ENCODE assay signal across 10 cellular contexts in the genomic region with DNA sequence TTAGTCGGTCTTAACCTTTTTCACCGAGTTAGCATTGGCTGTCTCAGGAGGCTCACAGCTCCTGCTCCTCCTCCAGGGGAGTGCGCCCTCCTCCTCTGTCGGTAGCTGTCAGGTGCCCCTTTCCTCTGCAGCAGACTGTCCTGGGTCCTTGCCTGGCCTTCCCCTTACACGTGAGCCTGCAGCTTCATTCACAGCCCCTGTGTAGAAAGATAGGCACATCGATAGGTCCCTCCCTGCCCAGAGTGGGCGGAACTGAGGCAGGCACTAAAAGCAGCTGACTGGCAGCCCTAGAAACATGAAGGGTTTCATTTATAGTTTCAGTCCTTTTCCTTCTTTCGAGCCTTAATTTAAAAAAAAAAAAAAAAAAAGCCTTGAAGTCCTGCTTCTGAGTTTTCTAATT. TPM values are rescaled to one million over a fixed set of nuclear protein-coding genes. Genes with fewer than 3 reads are reported as not detected.
DNase-seq lines count a peak whose midpoint lies in the region; ATAC-seq, FAIRE-seq and TF ChIP-seq lines count a peak whose summit lies in the region.
"Had no signal": no experiment of that assay in that cellular context is flagged by ENCODE, and none has a peak within 500 bp of the region (broad histone marks: within the 10 kb centered on the region; RNA-seq: fewer than 3 reads in every experiment).

No MANE protein-coding gene starts in this region.

- ATAC-seq in GM18861 (IDR thresholded peaks at IDR 0.05; ENCODE audit: unreplicated experiment) (peak; percentile 38), GM21619 (IDR thresholded peaks at IDR 0.05; ENCODE audit: unreplicated experiment) (peak; percentile 26), HepG2 (peak; percentile 39; the same call in 2 of the 3 replicates)
- ATAC-seq: left lung had no signal

- no peak for TF ChIP-seq CTCF in OCI-LY1 (IDR thresholded peaks at IDR 0.05; ENCODE audit: low read length)
- no peak for TF ChIP-seq CTCF in HepG2 (CRISPR knock-in tag; IDR thresholded peaks at IDR 0.05)
- no peak for TF ChIP-seq CTCF in testis (IDR thresholded peaks at IDR 0.05)

- H3F3A ChIP-seq in OCI-LY1 (ENCODE audit: insufficient read depth, low read length), result no peaks in the 10 kb centered on the region

- CTCF ChIA-PET in HepG2 (lab: Yijun Ruan, JAX; ENCODE audit: low intra/inter-chr PET ratio, low total read pairs), result no interaction called here

- FAIRE-seq in HepG2 (lab: Jason Lieb, UNC), result no peak
- FAIRE-seq in small intestine (lab: Jason Lieb, UNC), result no peak
- FAIRE-seq in H54 (lab: Jason Lieb, UNC), result no peak

- H3K9me3 ChIP-seq in OCI-LY1 (ENCODE audit: low read length) (no peaks in the 10 kb centered on the region), HepG2 (ENCODE audit: low read length) (no peaks in the 10 kb centered on the region), small intestine (ENCODE audit: control insufficient read depth, low read depth) (no peaks in the 10 kb centered on the region), testis (no peaks in the 10 kb centered on the region)
- H3K9me3 ChIP-seq: left lung had no signal

- BruUV-seq in HepG2 (replicated peaks; lab: Mats Ljungman, UMichigan), result no TSS peak

- peaks cover 81% of the 10 kb centered on the region for H3K4me1 ChIP-seq in OCI-LY1 (ENCODE audit: insufficient read depth, low read length, severe bottlenecking)
- H3K4me1 ChIP-seq in HepG2 (ENCODE audit: insufficient read depth, low read length), result peaks cover 44% of the 10 kb centered on the region
- H3K4me1 ChIP-seq in small intestine (ENCODE audit: control insufficient read depth in 2 of 2, insufficient read depth in 1 of 2, low read depth in 1 of 2, low read length in 1 of 2), result peaks cover 14 to 22% of the 10 kb centered on the region in 2 donors
- H3K4me1 ChIP-seq in testis, result peaks cover 18% of the 10 kb centered on the region

- no peaks in the 10 kb centered on the region for H3K9me2 ChIP-seq in OCI-LY1 (ENCODE audit: low read depth, low read length)

- 86% methylated on average over 8 of the region's 8 CpGs for WGBS in HepG2 (ENCODE audit: low lambda C conversion rate)
- WGBS in small intestine, 3 donors, result 24 to 50% (median 47%) methylated on average over 8 of the region's 8 CpGs
- WGBS in testis, 2 donors, result 72 to 81% methylated on average over 8 of the region's 8 CpGs

- TF ChIP-seq RAD21 in HepG2 (CRISPR knock-in tag; IDR thresholded peaks at IDR 0.05), result no peak

- H4K20me1 ChIP-seq in OCI-LY1 (ENCODE audit: insufficient read depth, low read length) (no peaks in the 10 kb centered on the region), HepG2 (ENCODE audit: insufficient read depth, low read length) (peaks cover 43% of the 10 kb centered on the region)

- TF ChIP-seq EP300 in HepG2 (IDR thresholded peaks at IDR 0.05; ENCODE audit: low read depth in 2 of 2, low read length in 2 of 2) (no peak), HepG2 (CRISPR knock-in tag; IDR thresholded peaks at IDR 0.05; ENCODE audit: borderline replicate concordance) (no peak)

- in situ Hi-C loops in HepG2 (cut with HindIII; ENCODE audit: extremely low pct_ligation_motif_present, low pct_unique_long_range_greater_than_20kb), result loop anchor here (25.0 kb wide), 1 partner anchor 343 kb away; a partner anchor contains a TSS

- peak overlapping the region; percentile 47 for H3K4me3 ChIP-seq in OCI-LY1 (ENCODE audit: low read depth, low read length, poor library complexity, severe bottlenecking)
- no peak overlapping the region for H3K4me3 ChIP-seq in HepG2 (replicated peaks in 1 of 3; ENCODE audit: insufficient read depth in 1 of 3, low read depth in 2 of 3, low read length in 3 of 3)
- H3K4me3 ChIP-seq in small intestine (ENCODE audit: low read depth in 1 of 2, low read length in 2 of 2), result no peak overlapping the region
- H3K4me3 ChIP-seq in testis, result no peak overlapping the region
- H3K4me3 ChIP-seq: left lung had no signal

- POLR2A ChIA-PET in HepG2 (lab: Yijun Ruan, JAX), result interaction anchor here (1.5 kb wide), 1 partner anchor 18 kb away, joined by 7 read pairs; a partner anchor contains a TSS

- H3K4me2 ChIP-seq in OCI-LY1 (ENCODE audit: low read length) (peak overlapping the region; percentile 74), HepG2 (ENCODE audit: low read depth, low read length) (no peak overlapping the region)

- peak overlapping the region; percentile 67; the same call in 1 of the 2 replicates for H3K9ac ChIP-seq in OCI-LY1 (ENCODE audit: low read length)
- no peak overlapping the region for H3K9ac ChIP-seq in HepG2 (ENCODE audit: insufficient read depth, low read depth, low read length)

- DNase-seq in HepG2 (ENCODE audit: low spot score), result no peak
- DNase-seq in small intestine, result no peak
- no peak for DNase-seq in testis
- DNase-seq in EL, result no peak
- DNase-seq in H54 (ENCODE audit: insufficient read length, low spot score), result no peak
- DNase-seq: NCI-H1092 treated with DMSO at 0.1 percent for 48 hours had no signal

- H3K27ac ChIP-seq in OCI-LY1 (ENCODE audit: low read depth, low read length, poor library complexity, severe bottlenecking), result peak overlapping the region; percentile 97
- H3K27ac ChIP-seq in HepG2 (ENCODE audit: extremely low read length, insufficient read depth, low read length), result peak overlapping the region; percentile 40
- peak overlapping the region in 1 of 2 donors; percentile 61 for H3K27ac ChIP-seq in small intestine (ENCODE audit: low read depth in 1 of 2, low read length in 1 of 2)
- no peak overlapping the region for H3K27ac ChIP-seq in testis
- H3K27ac ChIP-seq: left lung had no signal

- H3K79me2 ChIP-seq in OCI-LY1 (ENCODE audit: insufficient read depth, low read length) (peaks cover 60% of the 10 kb centered on the region), HepG2 (ENCODE audit: insufficient read depth, low read length) (peaks cover 99% of the 10 kb centered on the region)

- H2AFZ ChIP-seq in OCI-LY1 (ENCODE audit: low read length) (no peak overlapping the region), HepG2 (ENCODE audit: low read length) (no peak overlapping the region)

- H3K36me3 ChIP-seq in OCI-LY1 (ENCODE audit: insufficient read depth, low read length), result peaks cover 12% of the 10 kb centered on the region; the same call in 1 of the 2 replicates
- peaks cover 13 to 41% of the 10 kb centered on the region in 2 experiments for H3K36me3 ChIP-seq in HepG2 (replicated peaks in 1 of 2; ENCODE audit: control insufficient read depth in 1 of 2, insufficient read depth in 2 of 2, low read length in 2 of 2)
- peaks cover 0 to 4% of the 10 kb centered on the region in 2 donors for H3K36me3 ChIP-seq in small intestine (ENCODE audit: control insufficient read depth in 2 of 2, insufficient read depth in 2 of 2, low read length in 2 of 2)
- no peaks in the 10 kb centered on the region for H3K36me3 ChIP-seq in testis (ENCODE audit: low read depth, missing control alignments)
- H3K36me3 ChIP-seq: left lung had no signal

- intact Hi-C loops in HepG2 (cut with micrococcal nuclease; ENCODE audit: unreplicated experiment) (loop anchor here (5.0 kb wide), 1 partner anchor 98 kb away; a partner anchor contains a TSS), testis (cut with DNase I; ENCODE audit: low total_unique reads) (no loop called here)

- H3K27me3 ChIP-seq in OCI-LY1 (ENCODE audit: insufficient read depth, low read length) (no peaks in the 10 kb centered on the region), HepG2 (ENCODE audit: control insufficient read depth in 1 of 2, insufficient read depth in 2 of 2, low read length in 2 of 2) (no peaks in the 10 kb centered on the region), small intestine (ENCODE audit: control insufficient read depth in 2 of 2, insufficient read depth in 2 of 2, low read length in 2 of 2) (no peaks in the 10 kb centered on the region), testis (no peaks in the 10 kb centered on the region)
- H3K27me3 ChIP-seq: left lung had no signal

- TF ChIP-seq POLR2A in HepG2 (IDR thresholded peaks at IDR 0.05; ENCODE audit: insufficient read depth in 1 of 2, low read depth in 2 of 2, low read length in 2 of 2) (no peak), testis (IDR thresholded peaks at IDR 0.05) (no peak), H54 (IDR thresholded peaks at IDR 0.05; ENCODE audit: low read depth, low read length) (no peak)

TF ChIP-seq in HepG2, 621 proteins besides CTCF, POLR2A, EP300 and RAD21:
- TF ChIP-seq JUN (CRISPR knock-in tag; IDR thresholded peaks at IDR 0.05) (no peak), ZBTB38 (CRISPR knock-in tag; IDR thresholded peaks at IDR 0.05) (peak; percentile 59; the same call in 1 of the 2 replicates)

RNA-seq across cellular contexts. Expression of a gene that starts 17.2 kb away (rescaled TPM):
- 7.7 and 13.3 TPM in 2 replicates for total RNA-seq in HepG2 (2016; rRNA removed; fragmentation: Illumina TruSeq; extraction: Trizol)
- total RNA-seq in HepG2 (2016; cell fraction: cytosol; rRNA removed; fragmentation: Illumina TruSeq; extraction: Trizol; ENCODE audit: low read depth), result 16.7 and 22.2 TPM in 2 replicates
- total RNA-seq in HepG2 (2016; cell fraction: insoluble cytoplasmic fraction; rRNA removed; fragmentation: Illumina TruSeq; extraction: Trizol), result 6.3 and 11.6 TPM in 2 replicates
- total RNA-seq in HepG2 (2016; cell fraction: membrane; rRNA removed; fragmentation: Illumina TruSeq; extraction: Trizol), result 9.3 and 11.2 TPM in 2 replicates
- total RNA-seq in HepG2 (2016; cell fraction: nucleus; rRNA removed; fragmentation: Illumina TruSeq; extraction: Trizol), result 36.2 and 43.2 TPM in 2 replicates
- polyA plus RNA-seq in HepG2 (2011; rRNA removed), result 6.0 and 6.3 TPM in 2 replicates
- polyA plus RNA-seq in HepG2 (2011; cell fraction: cytosol; rRNA removed), result 3.2 TPM in 2 replicates
- polyA plus RNA-seq in HepG2 (2011; cell fraction: nucleus; rRNA removed), result 38.9 and 57.3 TPM in 2 replicates
- 17.0 and 17.9 TPM in 2 replicates for polyA plus RNA-seq in HepG2 (2012)
- 0.76 and 1.1 TPM in 2 replicates for polyA plus RNA-seq in HepG2 (2016; cell fraction: cytosol; fragmentation: Illumina TruSeq; extraction: Trizol; ENCODE audit: low read depth)
- polyA plus RNA-seq in HepG2 (2016; cell fraction: insoluble cytoplasmic fraction; fragmentation: Illumina TruSeq; extraction: Trizol; ENCODE audit: low read depth), result 7.6 and 11.0 TPM in 2 replicates
- 3.0 TPM in 2 replicates for polyA plus RNA-seq in HepG2 (2016; cell fraction: membrane; fragmentation: Illumina TruSeq; extraction: Trizol; ENCODE audit: low read depth)
- 55.5 and 57.3 TPM in 2 replicates for polyA plus RNA-seq in HepG2 (2016; cell fraction: nucleus; fragmentation: Illumina TruSeq; extraction: Trizol; ENCODE audit: insufficient read depth, low read depth)
- polyA minus RNA-seq in HepG2 (2011; rRNA and poly(A)+ RNA removed; ENCODE audit: low replicate concordance), result 15.3 and 47.0 TPM in 2 replicates
- 5.4 and 6.3 TPM in 2 replicates for polyA minus RNA-seq in HepG2 (2011; cell fraction: cytosol; rRNA and poly(A)+ RNA removed)
- polyA minus RNA-seq in HepG2 (2011; cell fraction: nucleus; rRNA and poly(A)+ RNA removed), result 44.4 and 60.9 TPM in 2 replicates
- polyA plus RNA-seq in small intestine, result 10 to 100 TPM in 2 of 3 donors, 1 to 10 TPM in 1; 8.6 to 12.3 (median 10.0) TPM
- 10 to 100 TPM; 46.2 to 51.3 TPM for total RNA-seq in testis
- 23.1 TPM for polyA plus RNA-seq in testis (ENCODE audit: insufficient read depth, low read depth, low replicate concordance)

Comparison
In these comparisons a context has a peak if more than half of its experiments do, and no peak if none do; other contexts are left out.
1. H3K27ac ChIP-seq: peak in OCI-LY1 (single experiment) and HepG2 (single experiment); none in testis (0 of 2).
2. Peak in every context shown above with its lines, with median percentiles within 50 percentile points of each other: ATAC-seq.